Comparison of ENCODE assay signal across 8 cellular contexts in the genomic region with DNA sequence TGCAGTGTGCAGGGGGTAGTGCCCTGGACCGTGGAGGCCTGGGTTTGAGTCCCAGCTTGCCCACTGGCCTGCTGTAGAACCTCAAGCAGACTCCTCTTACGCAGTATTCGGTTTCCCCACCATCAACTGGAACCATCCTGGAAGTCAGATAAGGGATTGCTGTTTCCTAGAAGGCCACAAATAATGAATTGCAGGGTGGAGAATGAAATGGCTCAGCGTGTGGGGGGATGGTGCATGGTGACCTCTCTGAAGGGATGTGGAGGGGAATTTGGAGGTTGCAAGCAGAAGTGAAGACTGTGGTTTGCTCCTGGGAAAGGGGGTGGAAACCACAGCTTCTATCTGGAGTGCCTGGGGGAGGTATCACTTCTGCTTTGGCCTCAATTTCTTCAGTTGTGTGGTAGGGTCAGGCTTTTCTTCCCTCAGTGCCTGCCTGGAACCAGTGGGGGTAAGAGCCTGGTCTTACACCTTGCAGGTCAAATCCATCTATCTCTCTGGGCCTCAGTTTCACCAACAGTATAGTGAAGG. TPM values are rescaled to one million over a fixed set of nuclear protein-coding genes. Genes with fewer than 3 reads are reported as not detected.
DNase-seq lines count a peak whose midpoint lies in the region; ATAC-seq and TF ChIP-seq lines count a peak whose summit lies in the region.

No MANE protein-coding gene starts in this region.

- no peak overlapping the region for H3K4ac ChIP-seq in mesenchymal stem cell (ENCODE audit: low read depth in 1 of 2, low read length in 2 of 2)

- H3K36me3 ChIP-seq in mesenchymal stem cell (ENCODE audit: control insufficient read depth in 1 of 2, insufficient read depth in 2 of 2, low read depth in 1 of 2, low read length in 2 of 2): no peaks in the 10 kb centered on the region
- no peaks in the 10 kb centered on the region for H3K36me3 ChIP-seq in psoas muscle (ENCODE audit: insufficient read depth in 1 of 2, low read depth in 1 of 2)

- H2BK5ac ChIP-seq in mesenchymal stem cell (ENCODE audit: low read depth, low read length, poor library complexity, severe bottlenecking): no peak overlapping the region

- H3K27ac Mint-ChIP-seq in T-helper 17 cell: peak overlapping the region; percentile 88

- no peak overlapping the region for H3K14ac ChIP-seq in mesenchymal stem cell (ENCODE audit: low read length in 2 of 2)

- no peak overlapping the region for H3K4me2 ChIP-seq in mesenchymal stem cell (ENCODE audit: low read length, poor library complexity, severe bottlenecking)

- no peaks in the 10 kb centered on the region for H3K27me3 Mint-ChIP-seq in T-helper 17 cell

- H3K36me3 Mint-ChIP-seq in T-helper 17 cell (ENCODE audit: low read depth): no peaks in the 10 kb centered on the region

- H2BK12ac ChIP-seq in mesenchymal stem cell (ENCODE audit: low read length in 2 of 2): no peak overlapping the region

- H3K18ac ChIP-seq in mesenchymal stem cell (ENCODE audit: low read depth in 1 of 2, low read length in 2 of 2): no peak overlapping the region

- peak overlapping the region; percentile 62 for H4K91ac ChIP-seq in mesenchymal stem cell (ENCODE audit: low read length)

- H3K27ac ChIP-seq in mesenchymal stem cell (ENCODE audit: low read length, poor library complexity, severe bottlenecking) (no peak overlapping the region), psoas muscle (no peak overlapping the region)

- DNase-seq in CD1c-positive myeloid dendritic cell (ENCODE audit: extremely low spot score): peak; percentile 91
- no peak for DNase-seq in T-helper 17 cell
- no peak for DNase-seq in mesenchymal stem cell
- DNase-seq in psoas muscle: no peak
- no peak for DNase-seq in effector CD4-positive, alpha-beta T cell
- DNase-seq in 8988T: no peak

- no peaks in the 10 kb centered on the region for H3K4me1 ChIP-seq in mesenchymal stem cell (ENCODE audit: control insufficient read depth, insufficient read depth, low read depth, low read length)
- no peaks in the 10 kb centered on the region for H3K4me1 ChIP-seq in psoas muscle

- 81% methylated on average over 2 of the region's 4 CpGs for WGBS in mesenchymal stem cell
- WGBS in psoas muscle, 3 donors: 76 to 87% (median 82%) methylated on average over 4 of the region's 4 CpGs

- H3K4me3 Mint-ChIP-seq in T-helper 17 cell: peak overlapping the region; percentile 84

- H3K4me3 ChIP-seq in mesenchymal stem cell (ENCODE audit: insufficient read depth in 1 of 2, low read depth in 1 of 2, low read length in 2 of 2) (no peak overlapping the region), psoas muscle (no peak overlapping the region)

- TF ChIP-seq CTCF in psoas muscle (IDR thresholded peaks at IDR 0.05): no peak

- H2BK120ac ChIP-seq in mesenchymal stem cell (ENCODE audit: low read depth, low read length): no peak overlapping the region

- H3K79me1 ChIP-seq in mesenchymal stem cell (replicated peaks; ENCODE audit: low read length, poor library complexity, severe bottlenecking): no peaks in the 10 kb centered on the region

- ATAC-seq in GM19035 (IDR thresholded peaks at IDR 0.05; ENCODE audit: unreplicated experiment) (peak; percentile 72), HG03066 (IDR thresholded peaks at IDR 0.05; ENCODE audit: low read depth, unreplicated experiment) (peak; percentile 79), T-helper 17 cell (peak; percentile 75), psoas muscle (no peak)

- H3K9ac ChIP-seq in mesenchymal stem cell (ENCODE audit: low read length): no peak overlapping the region

- H3K9me3 ChIP-seq in T-helper 17 cell (ENCODE audit: control insufficient read depth, low read length, poor library complexity, severe bottlenecking) (no peaks in the 10 kb centered on the region), mesenchymal stem cell (ENCODE audit: control insufficient read depth, low read length) (no peaks in the 10 kb centered on the region), psoas muscle (no peaks in the 10 kb centered on the region)

- peak overlapping the region; percentile 66 for H4K8ac ChIP-seq in mesenchymal stem cell (ENCODE audit: low read length)

- peaks cover 35% of the 10 kb centered on the region for H3K4me1 Mint-ChIP-seq in T-helper 17 cell

- H3K23ac ChIP-seq in mesenchymal stem cell (ENCODE audit: low read length in 2 of 2): no peak overlapping the region

- intact Hi-C loops in psoas muscle (cut with DNase I): no loop called here

- H2BK15ac ChIP-seq in mesenchymal stem cell (ENCODE audit: low read depth, poor library complexity, severe bottlenecking): no peak overlapping the region

- H2AFZ ChIP-seq in mesenchymal stem cell (ENCODE audit: low read depth, low read length): no peak overlapping the region

- H2AK5ac ChIP-seq in mesenchymal stem cell (ENCODE audit: low read length, severe bottlenecking): no peak overlapping the region

- peaks cover 25 to 28% of the 10 kb centered on the region in 2 experiments for H3K27me3 ChIP-seq in mesenchymal stem cell (ENCODE audit: control insufficient read depth in 1 of 2, insufficient read depth in 1 of 2, low read length in 2 of 2)
- no peaks in the 10 kb centered on the region for H3K27me3 ChIP-seq in psoas muscle (ENCODE audit: insufficient read depth in 3 of 3, low read length in 2 of 3)

RNA-seq across cellular contexts. Expression of a gene that starts 1.7 kb away (rescaled TPM):
- total RNA-seq in T-helper 17 cell: 1 to 10 TPM; 1.6 to 2.8 TPM
- polyA plus RNA-seq in mesenchymal stem cell (2013, experiment 1 of 2): not detected
- not detected for polyA plus RNA-seq in mesenchymal stem cell (2013, experiment 2 of 2)
- total RNA-seq in psoas muscle: under 1 TPM in 3 of 4 donors, not detected in 1; 0.11 to 0.37 (median 0.19) TPM
- polyA plus RNA-seq in psoas muscle: under 1 TPM in 1 of 3 donors, not detected in 2; 0.05 TPM

RNA-seq across cellular contexts. Expression of a gene that starts 7.8 kb away (rescaled TPM):
- total RNA-seq in T-helper 17 cell (1 to 10 TPM; 3.1 to 4.9 TPM), psoas muscle (1 to 10 TPM; 1.2 to 2.4 (median 1.9) TPM)
- 4.5 TPM for polyA plus RNA-seq in mesenchymal stem cell (2013, experiment 1 of 2)
- polyA plus RNA-seq in mesenchymal stem cell (2013, experiment 2 of 2): 4.8 TPM
- 1 to 10 TPM in 2 of 3 donors, under 1 TPM in 1; 0.95 to 2.1 (median 1.2) TPM for polyA plus RNA-seq in psoas muscle

RNA-seq across cellular contexts. Expression of a gene that starts 57.9 kb away (rescaled TPM):
- 1 to 10 TPM; 1.8 to 2.6 TPM for total RNA-seq in T-helper 17 cell
- 29.6 TPM for polyA plus RNA-seq in mesenchymal stem cell (2013, experiment 1 of 2)
- polyA plus RNA-seq in mesenchymal stem cell (2013, experiment 2 of 2): 29.7 TPM
- total RNA-seq in psoas muscle: 1 to 10 TPM; 1.5 to 4.3 (median 2.4) TPM
- 1 to 10 TPM; 1.3 to 2.2 (median 1.5) TPM for polyA plus RNA-seq in psoas muscle

Comparison
In these comparisons a context has a peak if more than half of its experiments do, and no peak if none do; other contexts are left out.
1. ATAC-seq: peak in GM19035 (single experiment), HG03066 (single experiment) and T-helper 17 cell (single experiment); none in psoas muscle (0 of 4).